In the genomic region with DNA sequence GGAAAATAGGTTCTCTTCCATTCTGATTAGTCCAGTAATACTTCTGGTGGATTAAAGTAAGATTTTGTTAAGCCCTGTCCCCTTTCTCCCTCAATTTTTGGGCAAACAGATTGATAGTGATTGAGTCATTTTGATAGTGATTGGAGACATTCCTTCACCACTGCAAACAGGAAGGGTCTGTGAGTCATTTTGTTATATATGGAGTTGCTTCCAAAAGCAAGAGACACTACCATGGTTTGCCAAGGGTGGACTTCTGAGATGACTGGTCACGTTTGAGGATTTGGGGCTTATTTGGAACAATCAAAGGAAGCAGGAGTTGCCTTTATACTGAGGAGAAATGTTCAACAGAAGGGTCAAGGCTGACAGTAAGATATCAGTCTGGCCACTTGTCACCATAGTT, we compare ENCODE assay signal across 23 cellular contexts.
DNase-seq lines count a peak whose midpoint lies in the region; ATAC-seq, FAIRE-seq and TF ChIP-seq lines count a peak whose summit lies in the region.
"Had no signal": no experiment of that assay in that cellular context is flagged by ENCODE, and none has a peak within 500 bp of the region (broad histone marks: within the 10 kb centered on the region; RNA-seq: fewer than 3 reads in every experiment).

No MANE protein-coding gene starts in this region.

- no peaks in the 10 kb centered on the region for H3K9me3 ChIP-seq in A549
- H3K9me3 ChIP-seq in keratinocyte (ENCODE audit: control insufficient read depth, low read depth, low read length) = no peaks in the 10 kb centered on the region
- H3K9me3 ChIP-seq: gastroesophageal sphincter, SJCRH30, spleen, thyroid gland had no signal

- CTCF ChIA-PET in A549 (lab: Yijun Ruan, JAX) = no interaction called here

- no peaks in the 10 kb centered on the region for H3K9me1 ChIP-seq in keratinocyte (ENCODE audit: control insufficient read depth, extremely low read depth, insufficient read depth, low read length)

- FAIRE-seq in A549 (lab: Jason Lieb, UNC) (no peak), keratinocyte (lab: Jason Lieb, UNC) (peak; percentile 5)
- FAIRE-seq: A204.1 had no signal

- TF ChIP-seq RAD21 in A549 (conservative IDR thresholded peaks at IDR 0.05 in 1 of 2, IDR thresholded peaks at IDR 0.05 in 1 of 2) = no peak

- H3K4me3 ChIP-seq in A549 = no peak overlapping the region
- no peak overlapping the region for H3K4me3 ChIP-seq in keratinocyte (ENCODE audit: control insufficient read depth in 2 of 3, extremely low read depth in 1 of 3, insufficient read depth in 2 of 3, low read depth in 1 of 3, low read length in 3 of 3)
- H3K4me3 ChIP-seq: gastroesophageal sphincter, SJCRH30, spleen, thyroid gland had no signal

- H3K4me1 ChIP-seq in A549 = peaks cover 7% of the 10 kb centered on the region; the same call in 2 of the 3 replicates
- H3K4me1 ChIP-seq in keratinocyte (ENCODE audit: control insufficient read depth, extremely low read depth, insufficient read depth, low read length) = peaks cover 7% of the 10 kb centered on the region
- H3K4me1 ChIP-seq: gastroesophageal sphincter, SJCRH30, spleen had no signal

- no peak overlapping the region for H3K27ac ChIP-seq in A549
- H3K27ac ChIP-seq in keratinocyte (ENCODE audit: control insufficient read depth, insufficient read depth, low read length) = no peak overlapping the region
- H3K27ac ChIP-seq: gastroesophageal sphincter, SJCRH30, spleen, thyroid gland had no signal

- ATAC-seq in A549 = no peak
- ATAC-seq: gastroesophageal sphincter; stimulated activated effector memory CD8-positive, alpha-beta T cell treated with anti-CD3 and anti-CD28 coated beads, Interleukin-12 subunit alpha, Interleukin-12 subunit beta, amount 100 ng/mL, for 72 hours; T-helper 17 cell had no signal

- H3K36me3 Mint-ChIP-seq in chondrocyte (ENCODE audit: low read depth) = no peaks in the 10 kb centered on the region
- H3K36me3 Mint-ChIP-seq: activated naive CD8-positive, alpha-beta T cell treated with anti-CD3 and anti-CD28 coated beads, Interleukin-2, amount 10 ng/mL, durations not matched to agents 7 days and 5 days; CD4-positive, CD25-positive, alpha-beta regulatory T cell; naive B cell; stimulated activated effector memory CD8-positive, alpha-beta T cell treated with anti-CD3 and anti-CD28 coated beads, Interleukin-12 subunit alpha, Interleukin-12 subunit beta, amount 100 ng/mL, for 72 hours had no signal

- TF ChIP-seq POLR2A in A549 (IDR thresholded peaks at IDR 0.05; ENCODE audit: low read length) = no peak

- H3K4me2 ChIP-seq in A549 (peak overlapping the region; percentile 33; the same call in 2 of the 3 replicates), keratinocyte (ENCODE audit: control insufficient read depth, extremely low read depth, insufficient read depth, low read depth, low read length) (peak overlapping the region; percentile 19)

- no peak overlapping the region for H2AFZ ChIP-seq in keratinocyte (ENCODE audit: control insufficient read depth, low read length)

- no peaks in the 10 kb centered on the region for H4K20me1 ChIP-seq in keratinocyte (ENCODE audit: control insufficient read depth, extremely low read depth, insufficient read depth, low read length)

- H3K79me2 ChIP-seq in keratinocyte (ENCODE audit: control insufficient read depth, insufficient read depth, low read length) = no peaks in the 10 kb centered on the region

- H3K27me3 ChIP-seq in keratinocyte (ENCODE audit: control insufficient read depth, extremely low read depth, insufficient read depth, low read length) = no peaks in the 10 kb centered on the region
- H3K27me3 ChIP-seq: gastroesophageal sphincter, SJCRH30, spleen, thyroid gland had no signal

- H3K27me3 Mint-ChIP-seq in chondrocyte (ENCODE audit: low read depth) = no peaks in the 10 kb centered on the region
- H3K27me3 Mint-ChIP-seq: naive B cell, T-helper 17 cell had no signal

- DNase-seq in A549 (ENCODE audit: low read depth in 1 of 2, low spot score in 1 of 2) (no peak), HS-5 (ENCODE audit: low read depth) (peak; percentile 69), chondrocyte (ENCODE audit: low spot score) (no peak), keratinocyte (ENCODE audit: low read depth, low spot score) (no peak), D341Med (ENCODE audit: low spot score) (no peak), amygdala (lab: John Stamatoyannopoulos, UW) (no peak), GF-D8 (lab: John Stamatoyannopoulos, UW) (no peak)
- no peak for DNase-seq in stimulated activated CD4-positive, alpha-beta T cell treated with anti-CD3 and anti-CD28 coated beads, Interleukin-2, amount 100 ng/mL, for 24 hours
- DNase-seq: activated CD4-positive, CD25-positive, alpha-beta regulatory T cell; activated naive CD8-positive, alpha-beta T cell treated with anti-CD3 and anti-CD28 coated beads, Interleukin-2, amount 10 ng/mL, durations not matched to agents 7 days and 5 days; CD4-positive, CD25-positive, alpha-beta regulatory T cell; MM.1S; naive B cell; NCI-H2029; NCI-H524 treated with DMSO at 0.1 percent for 48 hours; SJCRH30; spleen; T-helper 17 cell; thyroid gland had no signal

- dilution Hi-C loops in keratinocyte (cut with MboI; ENCODE audit: extremely low pct_ligation_motif_present, low sequenced_read_pairs) = no loop called here

- H3K9ac ChIP-seq in keratinocyte (ENCODE audit: control insufficient read depth, extremely low read depth, insufficient read depth, low read length) = no peak overlapping the region

- no peaks in the 10 kb centered on the region for H3K9me3 Mint-ChIP-seq in chondrocyte (ENCODE audit: low read depth)
- H3K9me3 Mint-ChIP-seq: stimulated activated effector memory CD8-positive, alpha-beta T cell treated with anti-CD3 and anti-CD28 coated beads, Interleukin-12 subunit alpha, Interleukin-12 subunit beta, amount 100 ng/mL, for 72 hours had no signal

- TF ChIP-seq CTCF in A549 (IDR thresholded peaks at IDR 0.05) (no peak), chondrocyte (IDR thresholded peaks at IDR 0.05) (no peak), keratinocyte (optimal IDR thresholded peaks at IDR 0.05 in 1 of 3, IDR thresholded peaks at IDR 0.05 in 1 of 3, conservative IDR thresholded peaks at IDR 0.05 in 1 of 3; ENCODE audit: extremely low read depth in 1 of 3, insufficient read depth in 2 of 3, low read length in 3 of 3) (no peak)

- peak overlapping the region; percentile 70 for H3K27ac Mint-ChIP-seq in chondrocyte (ENCODE audit: unreplicated experiment)
- H3K27ac Mint-ChIP-seq: activated naive CD8-positive, alpha-beta T cell treated with anti-CD3 and anti-CD28 coated beads, Interleukin-2, amount 10 ng/mL, durations not matched to agents 7 days and 5 days; activated T-helper 1 cell treated with anti-CD3 and anti-CD28 coated beads, Interleukin-12 subunit alpha, Interleukin-12 subunit beta, Interleukin-2, Interleukin-4 antibody, amounts not matched to agents 30 ng/mL and 10 ng/mL and 1 ng/mL, durations not matched to agents 14 hours and 24 hours and 36 hours; CD4-positive, CD25-positive, alpha-beta regulatory T cell; naive B cell; stimulated activated effector memory CD8-positive, alpha-beta T cell treated with anti-CD3 and anti-CD28 coated beads, Interleukin-12 subunit alpha, Interleukin-12 subunit beta, amount 100 ng/mL, for 72 hours; T-helper 17 cell had no signal

- TF ChIP-seq EP300 in A549 (IDR thresholded peaks at IDR 0.05) = no peak

- POLR2A ChIA-PET in A549 (lab: Yijun Ruan, JAX) = no interaction called here

- no peak overlapping the region for H3K4me3 Mint-ChIP-seq in chondrocyte (ENCODE audit: unreplicated experiment)
- H3K4me3 Mint-ChIP-seq: activated naive CD8-positive, alpha-beta T cell treated with anti-CD3 and anti-CD28 coated beads, Interleukin-2, amount 10 ng/mL, durations not matched to agents 7 days and 5 days; activated T-helper 1 cell treated with anti-CD3 and anti-CD28 coated beads, Interleukin-12 subunit alpha, Interleukin-12 subunit beta, Interleukin-2, Interleukin-4 antibody, amounts not matched to agents 30 ng/mL and 10 ng/mL and 1 ng/mL, durations not matched to agents 14 hours and 24 hours and 36 hours; CD4-positive, CD25-positive, alpha-beta regulatory T cell; naive B cell; stimulated activated effector memory CD8-positive, alpha-beta T cell treated with anti-CD3 and anti-CD28 coated beads, Interleukin-12 subunit alpha, Interleukin-12 subunit beta, amount 100 ng/mL, for 72 hours; T-helper 17 cell had no signal

- H3K4me1 Mint-ChIP-seq in chondrocyte (ENCODE audit: low read depth) = peaks cover 46% of the 10 kb centered on the region
- H3K4me1 Mint-ChIP-seq: activated naive CD8-positive, alpha-beta T cell treated with anti-CD3 and anti-CD28 coated beads, Interleukin-2, amount 10 ng/mL, durations not matched to agents 7 days and 5 days; CD4-positive, CD25-positive, alpha-beta regulatory T cell; naive B cell; stimulated activated effector memory CD8-positive, alpha-beta T cell treated with anti-CD3 and anti-CD28 coated beads, Interleukin-12 subunit alpha, Interleukin-12 subunit beta, amount 100 ng/mL, for 72 hours; T-helper 17 cell had no signal

- 0% methylated on average over 1 of the region's 1 CpG for WGBS in A549 (ENCODE audit: missing lambda C conversion rate)

- H3K36me3 ChIP-seq in keratinocyte (ENCODE audit: control insufficient read depth in 2 of 2, extremely low read depth in 1 of 2, insufficient read depth in 2 of 2, low read length in 2 of 2) = no peaks in the 10 kb centered on the region
- H3K36me3 ChIP-seq: gastroesophageal sphincter, SJCRH30, spleen, thyroid gland had no signal

TF ChIP-seq in A549, 52 proteins besides CTCF, POLR2A, EP300 and RAD21:
- TF ChIP-seq NR3C1 (IDR thresholded peaks at IDR 0.05) (no peak), JUN (IDR thresholded peaks at IDR 0.05) (no peak)
- TF ChIP-seq, protein P1, sequence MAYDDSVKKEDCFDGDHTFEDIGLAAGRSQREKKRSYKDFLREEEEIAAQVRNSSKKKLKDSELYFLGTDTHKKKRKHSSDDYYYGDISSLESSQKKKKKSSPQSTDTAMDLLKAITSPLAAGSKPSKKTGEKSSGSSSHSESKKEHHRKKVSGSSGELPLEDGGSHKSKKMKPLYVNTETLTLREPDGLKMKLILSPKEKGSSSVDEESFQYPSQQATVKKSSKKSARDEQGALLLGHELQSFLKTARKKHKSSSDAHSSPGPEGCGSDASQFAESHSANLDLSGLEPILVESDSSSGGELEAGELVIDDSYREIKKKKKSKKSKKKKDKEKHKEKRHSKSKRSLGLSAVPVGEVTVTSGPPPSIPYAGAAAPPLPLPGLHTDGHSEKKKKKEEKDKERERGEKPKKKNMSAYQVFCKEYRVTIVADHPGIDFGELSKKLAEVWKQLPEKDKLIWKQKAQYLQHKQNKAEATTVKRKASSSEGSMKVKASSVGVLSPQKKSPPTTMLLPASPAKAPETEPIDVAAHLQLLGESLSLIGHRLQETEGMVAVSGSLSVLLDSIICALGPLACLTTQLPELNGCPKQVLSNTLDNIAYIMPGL (CRISPR knock-in tag; IDR thresholded peaks at IDR 0.05; ENCODE audit: borderline replicate concordance) = no peak
